In genomic region chr7:132145063-132145462, GRCh38 we compare ENCODE assay signal across 16 cellular contexts.
DNase-seq lines count a peak whose midpoint lies in the region; ATAC-seq and TF ChIP-seq lines count a peak whose summit lies in the region.
"Had no signal": no experiment of that assay in that cellular context is flagged by ENCODE, and none has a peak within 500 bp of the region (broad histone marks: within the 10 kb centered on the region; RNA-seq: fewer than 3 reads in every experiment).

No MANE protein-coding gene starts in this region.

- no peaks in the 10 kb centered on the region for H3K4me1 Mint-ChIP-seq in Caco-2 (ENCODE audit: low read depth, unreplicated experiment)
- H3K4me1 Mint-ChIP-seq: CD4-positive, alpha-beta memory T cell; IgD-negative memory B cell had no signal

- H3K36me3 ChIP-seq in HUES48 (ENCODE audit: control insufficient read depth, insufficient read depth, low read length), result no peaks in the 10 kb centered on the region
- peaks cover 5 to 22% of the 10 kb centered on the region in 2 experiments for H3K36me3 ChIP-seq in SK-N-SH (replicated peaks in 1 of 2; ENCODE audit: control insufficient read depth in 1 of 2, insufficient read depth in 2 of 2, low read length in 1 of 2)
- H3K36me3 ChIP-seq in trophoblast cell (ENCODE audit: control insufficient read depth in 1 of 2, insufficient read depth in 2 of 2, low read length in 2 of 2), result no peaks in the 10 kb centered on the region
- no peaks in the 10 kb centered on the region for H3K36me3 ChIP-seq in Caco-2 (ENCODE audit: control insufficient read depth, insufficient read depth, low read length)

- ATAC-seq in foreskin keratinocyte (peak; percentile 4), GM18520 (IDR thresholded peaks at IDR 0.05; ENCODE audit: unreplicated experiment) (no peak)

- H2AFZ ChIP-seq in SK-N-SH (ENCODE audit: low read depth) (no peak overlapping the region), trophoblast cell (ENCODE audit: insufficient read depth, low read length, poor library complexity) (no peak overlapping the region)

- no peak for TF ChIP-seq EP300 in SK-N-SH (IDR thresholded peaks at IDR 0.05; ENCODE audit: borderline replicate concordance in 1 of 2, low read depth in 1 of 2, low read length in 1 of 2)

- H3K9me3 Mint-ChIP-seq in Caco-2 (ENCODE audit: unreplicated experiment), result no peaks in the 10 kb centered on the region
- H3K9me3 Mint-ChIP-seq: IgD-negative memory B cell had no signal

- H3K79me2 ChIP-seq in SK-N-SH (ENCODE audit: insufficient read depth) (no peaks in the 10 kb centered on the region), trophoblast cell (ENCODE audit: control insufficient read depth, insufficient read depth, low read length, poor library complexity) (no peaks in the 10 kb centered on the region)

- H3K4me3 Mint-ChIP-seq in Caco-2 (ENCODE audit: unreplicated experiment), result no peak overlapping the region
- H3K4me3 Mint-ChIP-seq: CD4-positive, alpha-beta memory T cell; IgD-negative memory B cell had no signal

- H2AK5ac ChIP-seq in trophoblast cell (ENCODE audit: low read length), result no peak overlapping the region

- H3K18ac ChIP-seq in trophoblast cell (ENCODE audit: low read length), result no peak overlapping the region

- no peak overlapping the region for H2BK120ac ChIP-seq in trophoblast cell (ENCODE audit: insufficient read depth, low read length, poor library complexity)

- 80% methylated on average over 9 of the region's 9 CpGs for WGBS in SK-N-SH (ENCODE audit: low lambda C conversion rate)
- no CpG with 5 or more reads among the region's 9 CpGs for WGBS in trophoblast cell (ENCODE audit: extremely low coverage, insufficient coverage, insufficient read length)

- H3K27me3 Mint-ChIP-seq in Caco-2 (ENCODE audit: insufficient read depth, unreplicated experiment), result peaks cover 20% of the 10 kb centered on the region

- no peak overlapping the region for H4K91ac ChIP-seq in trophoblast cell (ENCODE audit: low read depth, low read length)

- DNase-seq in SK-N-SH (no peak), foreskin keratinocyte (no peak), trophoblast cell (peak; percentile 20 to 43), SW 1271 (lab: John Stamatoyannopoulos, UW) (no peak), Caco-2 (no peak), inferior parietal cortex (ENCODE audit: extremely low spot score) (no peak)
- DNase-seq: CD4-positive, alpha-beta memory T cell; DMS153; MV-4-11; NCI-H2171; NCI-H345; NCI-H526; SHP77 treated with DMSO at 0.1 percent for 48 hours had no signal

- no peaks in the 10 kb centered on the region for H4K20me1 ChIP-seq in SK-N-SH (ENCODE audit: insufficient read depth)

- H3K4me3 ChIP-seq in HUES48 (ENCODE audit: low read depth, low read length), result no peak overlapping the region
- no peak overlapping the region for H3K4me3 ChIP-seq in SK-N-SH (ENCODE audit: low read depth in 2 of 2, low read length in 1 of 2)
- no peak overlapping the region for H3K4me3 ChIP-seq in trophoblast cell (ENCODE audit: low read depth, low read length)
- no peak overlapping the region for H3K4me3 ChIP-seq in Caco-2 (ENCODE audit: low read depth, low read length)

- BruUV-seq in Caco-2 (replicated peaks; lab: Mats Ljungman, UMichigan), result no TSS peak

- H3K36me3 Mint-ChIP-seq in Caco-2 (ENCODE audit: insufficient read depth, unreplicated experiment), result no peaks in the 10 kb centered on the region
- H3K36me3 Mint-ChIP-seq: CD4-positive, alpha-beta memory T cell; IgD-negative memory B cell had no signal

- no peaks in the 10 kb centered on the region for H3K79me1 ChIP-seq in trophoblast cell (ENCODE audit: low read length)

- peaks cover 15% of the 10 kb centered on the region for H3F3A ChIP-seq in SK-N-SH (replicated peaks; ENCODE audit: insufficient read depth)

- no peak overlapping the region for H2BK5ac ChIP-seq in trophoblast cell (ENCODE audit: low read depth, low read length, poor library complexity)

- no peak overlapping the region for H4K8ac ChIP-seq in trophoblast cell (ENCODE audit: low read depth, low read length)

- POLR2A ChIA-PET in SK-N-SH (lab: Yijun Ruan, JAX) (no interaction called here), Caco-2 (lab: Charles Lee) (no interaction called here)

- no peaks in the 10 kb centered on the region for H3K27me3 ChIP-seq in HUES48 (ENCODE audit: control insufficient read depth, insufficient read depth, low read length)
- no peaks in the 10 kb centered on the region for H3K27me3 ChIP-seq in SK-N-SH (ENCODE audit: insufficient read depth)
- H3K27me3 ChIP-seq in foreskin keratinocyte, result peaks cover 10% of the 10 kb centered on the region
- H3K27me3 ChIP-seq in trophoblast cell (ENCODE audit: insufficient read depth, low read length), result no peaks in the 10 kb centered on the region
- H3K27me3 ChIP-seq in Caco-2 (replicated peaks; ENCODE audit: control insufficient read depth, insufficient read depth, low read length), result no peaks in the 10 kb centered on the region; the same call in 1 of the 2 replicates

- H3K23ac ChIP-seq in trophoblast cell (ENCODE audit: low read length), result no peak overlapping the region

- no peak for TF ChIP-seq CTCF in SK-N-SH (IDR thresholded peaks at IDR 0.05)
- no peak for TF ChIP-seq CTCF in foreskin keratinocyte (conservative IDR thresholded peaks at IDR 0.05)
- no peak for TF ChIP-seq CTCF in Caco-2 (IDR thresholded peaks at IDR 0.05; ENCODE audit: insufficient read depth in 1 of 2, low read depth in 1 of 2, low read length in 1 of 2, severe bottlenecking in 1 of 2, unreplicated experiment in 1 of 2)

- H3K4me1 ChIP-seq in HUES48 (ENCODE audit: control insufficient read depth, insufficient read depth, low read length) (peaks cover 16% of the 10 kb centered on the region), SK-N-SH (ENCODE audit: control insufficient read depth in 1 of 2, insufficient read depth in 2 of 2, low read depth in 1 of 2, low read length in 1 of 2) (peaks cover 0 to 7% of the 10 kb centered on the region in 2 experiments; a peak in 2 of 4 replicates), foreskin keratinocyte (no peaks in the 10 kb centered on the region), trophoblast cell (ENCODE audit: control insufficient read depth in 1 of 2, insufficient read depth in 2 of 2, low read length in 2 of 2) (no peaks in the 10 kb centered on the region), Caco-2 (no peaks in the 10 kb centered on the region)

- no peak overlapping the region for H3K14ac ChIP-seq in trophoblast cell (ENCODE audit: low read length)

- H3K27ac ChIP-seq in HUES48 (ENCODE audit: low read depth, low read length) (peak overlapping the region; percentile 25), SK-N-SH (ENCODE audit: low read depth in 2 of 2, low read length in 1 of 2) (peak overlapping the region in 1 of 2 experiments; percentile 54; a peak in 2 of 4 replicates), foreskin keratinocyte (peak overlapping the region; percentile 28), trophoblast cell (ENCODE audit: low read depth, low read length) (no peak overlapping the region)

- CTCF ChIA-PET in SK-N-SH (lab: Yijun Ruan, JAX), result no interaction called here
- CTCF ChIA-PET in Caco-2 (lab: Charles Lee), result no interaction called here

- no peak overlapping the region for H3K4ac ChIP-seq in trophoblast cell (ENCODE audit: low read depth, low read length)

- no peak overlapping the region for H3K27ac Mint-ChIP-seq in Caco-2 (ENCODE audit: unreplicated experiment)
- H3K27ac Mint-ChIP-seq: CD4-positive, alpha-beta memory T cell had no signal

- no peaks in the 10 kb centered on the region for H3K9me3 ChIP-seq in HUES48 (ENCODE audit: control insufficient read depth, insufficient read depth, low read length)
- H3K9me3 ChIP-seq in SK-N-SH, result no peaks in the 10 kb centered on the region
- H3K9me3 ChIP-seq in trophoblast cell (ENCODE audit: insufficient read depth, low read depth, low read length), result no peaks in the 10 kb centered on the region
- H3K9me3 ChIP-seq in Caco-2, result no peaks in the 10 kb centered on the region

- no peak overlapping the region for H2BK12ac ChIP-seq in trophoblast cell (ENCODE audit: low read length)

- intact Hi-C loops in Caco-2 (cut with micrococcal nuclease; ENCODE audit: unreplicated experiment), result no loop called here

- H4K12ac ChIP-seq in trophoblast cell (ENCODE audit: low read depth, low read length), result no peak overlapping the region

- H3K4me2 ChIP-seq in SK-N-SH (0 out of 2 replicates have a peak overlapping the region, but pooled peaks have one; percentile 31), trophoblast cell (ENCODE audit: low read length) (no peak overlapping the region)

- H3K9me2 ChIP-seq in SK-N-SH, result no peaks in the 10 kb centered on the region

- H3K9ac ChIP-seq in HUES48 (ENCODE audit: low read depth, low read length) (no peak overlapping the region), SK-N-SH (no peak overlapping the region), trophoblast cell (ENCODE audit: low read length) (no peak overlapping the region)

- no peak for TF ChIP-seq RAD21 in SK-N-SH (IDR thresholded peaks at IDR 0.05; ENCODE audit: low read length)

TF ChIP-seq in SK-N-SH, 30 proteins besides CTCF, POLR2A, EP300 and RAD21 (continues in another document):
- no peak for TF ChIP-seq SMC3 (IDR thresholded peaks at IDR 0.05; ENCODE audit: low read depth, low read length)
- no peak for TF ChIP-seq NFIC (IDR thresholded peaks at IDR 0.05; ENCODE audit: borderline replicate concordance)
- no peak for TF ChIP-seq MXI1 (IDR thresholded peaks at IDR 0.05; ENCODE audit: low read depth, low read length)
- TF ChIP-seq MEF2A (IDR thresholded peaks at IDR 0.05; ENCODE audit: borderline replicate concordance, low read depth), result no peak
- TF ChIP-seq GATA2 (CRISPR knock-in tag; IDR thresholded peaks at IDR 0.05), result no peak
- TF ChIP-seq USF1 (IDR thresholded peaks at IDR 0.05; ENCODE audit: borderline replicate concordance, low read depth), result no peak
- TF ChIP-seq, protein P1, sequence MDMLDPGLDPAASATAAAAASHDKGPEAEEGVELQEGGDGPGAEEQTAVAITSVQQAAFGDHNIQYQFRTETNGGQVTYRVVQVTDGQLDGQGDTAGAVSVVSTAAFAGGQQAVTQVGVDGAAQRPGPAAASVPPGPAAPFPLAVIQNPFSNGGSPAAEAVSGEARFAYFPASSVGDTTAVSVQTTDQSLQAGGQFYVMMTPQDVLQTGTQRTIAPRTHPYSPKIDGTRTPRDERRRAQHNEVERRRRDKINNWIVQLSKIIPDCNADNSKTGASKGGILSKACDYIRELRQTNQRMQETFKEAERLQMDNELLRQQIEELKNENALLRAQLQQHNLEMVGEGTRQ (IDR thresholded peaks at IDR 0.05; ENCODE audit: borderline replicate concordance, low read depth, low read length), result no peak
- TF ChIP-seq EZH2phosphoT487 (IDR thresholded peaks at IDR 0.05; ENCODE audit: borderline replicate concordance, low read depth), result no peak
- TF ChIP-seq GABPA (IDR thresholded peaks at IDR 0.05; ENCODE audit: low read depth), result no peak
- TF ChIP-seq RCOR1 (IDR thresholded peaks at IDR 0.05; ENCODE audit: low read length), result no peak

Comparison
In these comparisons a context has a peak if more than half of its experiments do, and no peak if none do; other contexts are left out.
1. DNase-seq: peak in trophoblast cell (2 of 2); none in SK-N-SH (single experiment), foreskin keratinocyte (0 of 2), SW 1271 (0 of 2), Caco-2 (0 of 2) and inferior parietal cortex (single experiment).